ENCODE assay signal across 9 cellular contexts in the genomic region with DNA sequence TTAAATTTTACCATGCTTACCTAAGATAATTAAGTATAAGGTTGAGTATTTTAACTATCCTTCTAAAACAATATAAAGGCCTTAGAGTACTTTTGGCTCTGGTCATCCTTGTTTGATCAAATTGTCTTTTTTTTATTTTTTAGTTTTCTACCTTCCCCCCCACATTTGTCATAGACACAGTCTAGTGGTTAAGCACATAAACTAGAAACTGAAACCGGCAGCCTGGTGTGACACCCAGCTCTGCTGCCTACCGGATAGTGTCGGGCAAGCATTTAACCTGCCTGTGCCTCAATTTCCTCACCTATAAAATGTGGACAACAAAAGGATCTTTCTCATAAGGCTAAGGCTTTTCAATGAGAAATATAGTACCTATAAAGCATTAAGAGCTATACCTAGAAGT. TPM values are rescaled to one million over a fixed set of nuclear protein-coding genes. Genes with fewer than 3 reads are reported as not detected.
DNase-seq lines count a peak whose midpoint lies in the region; ATAC-seq, FAIRE-seq and TF ChIP-seq lines count a peak whose summit lies in the region.
"Had no signal": no experiment of that assay in that cellular context is flagged by ENCODE, and none has a peak within 500 bp of the region (broad histone marks: within the 10 kb centered on the region; RNA-seq: fewer than 3 reads in every experiment).

No MANE protein-coding gene starts in this region.

- H3K4me3 Mint-ChIP-seq in IgD-negative memory B cell = peak overlapping the region; percentile 68 to 91 (median 86)

- no peak for TF ChIP-seq CTCF in right lobe of liver (IDR thresholded peaks at IDR 0.05)
- no peak for TF ChIP-seq CTCF in HepG2 (CRISPR knock-in tag; IDR thresholded peaks at IDR 0.05)

- ATAC-seq in right lobe of liver = peak; percentile 55 to 73 (median 72)
- no peak for ATAC-seq in HepG2

- no peaks in the 10 kb centered on the region for H4K20me1 ChIP-seq in HepG2 (ENCODE audit: insufficient read depth, low read length)

- H3K4me1 ChIP-seq in right lobe of liver (no peaks in the 10 kb centered on the region), HepG2 (ENCODE audit: insufficient read depth, low read length) (peaks cover 44% of the 10 kb centered on the region)

- H3K4me3 ChIP-seq in right lobe of liver (no peak overlapping the region), HepG2 (replicated peaks in 1 of 3; ENCODE audit: insufficient read depth in 1 of 3, low read depth in 2 of 3, low read length in 3 of 3) (no peak overlapping the region)
- H3K4me3 ChIP-seq: SK-N-MC had no signal

- H3K36me3 ChIP-seq in right lobe of liver = no peaks in the 10 kb centered on the region
- H3K36me3 ChIP-seq in HepG2 (replicated peaks in 1 of 2; ENCODE audit: control insufficient read depth in 1 of 2, insufficient read depth in 2 of 2, low read length in 2 of 2) = peaks cover 0 to under 1% of the 10 kb centered on the region in 2 experiments; a peak in 4 of 5 replicates

- DNase-seq in right lobe of liver (no peak), HepG2 (ENCODE audit: low spot score) (no peak), HT-29 (ENCODE audit: low spot score) (no peak), 8988T (no peak), RKO (ENCODE audit: low spot score) (no peak)
- DNase-seq in activated T-cell treated with anti-CD3 and anti-CD28 coated beads, Interleukin-2, amount 50 U/mL, for 48 hours = peak; percentile 55 to 66
- peak; percentile 51 for DNase-seq in stimulated activated CD4-positive, alpha-beta T cell treated with anti-CD3 and anti-CD28 coated beads, Interleukin-4, amount 100 ng/mL, for 1 hour

- no peak for TF ChIP-seq RAD21 in HepG2 (CRISPR knock-in tag; IDR thresholded peaks at IDR 0.05)

- TF ChIP-seq POLR2A in right lobe of liver (IDR thresholded peaks at IDR 0.05) = no peak
- TF ChIP-seq POLR2A in HepG2 (IDR thresholded peaks at IDR 0.05; ENCODE audit: insufficient read depth in 1 of 2, low read depth in 2 of 2, low read length in 2 of 2) = no peak

- intact Hi-C loops in right lobe of liver (cut with DNase I) = no loop called here
- intact Hi-C loops in HepG2 (cut with micrococcal nuclease; ENCODE audit: unreplicated experiment) = no loop called here

- 49% methylated on average over 3 of the region's 3 CpGs for WGBS in right lobe of liver (ENCODE audit: insufficient coverage, low coverage, low lambda C conversion rate, missing lambda C conversion rate)
- WGBS in HepG2 (ENCODE audit: low lambda C conversion rate) = 98% methylated on average over 3 of the region's 3 CpGs

- no peaks in the 10 kb centered on the region for H3K27me3 ChIP-seq in right lobe of liver
- H3K27me3 ChIP-seq in HepG2 (ENCODE audit: control insufficient read depth in 1 of 2, insufficient read depth in 2 of 2, low read length in 2 of 2) = no peaks in the 10 kb centered on the region

- in situ Hi-C loops in HepG2 (cut with HindIII; ENCODE audit: extremely low pct_ligation_motif_present, low pct_unique_long_range_greater_than_20kb) = no loop called here

- no peak for TF ChIP-seq EP300 in HepG2 (IDR thresholded peaks at IDR 0.05; ENCODE audit: low read depth in 2 of 2, low read length in 2 of 2)
- no peak for TF ChIP-seq EP300 in HepG2 (CRISPR knock-in tag; IDR thresholded peaks at IDR 0.05; ENCODE audit: borderline replicate concordance)

- POLR2A ChIA-PET in HepG2 (lab: Yijun Ruan, JAX) = no interaction called here

- no peaks in the 10 kb centered on the region for H3K9me3 Mint-ChIP-seq in IgD-negative memory B cell

- H3K27ac Mint-ChIP-seq in IgD-negative memory B cell = peak overlapping the region; percentile 89 to 99 (median 96)

- no TSS peak for BruUV-seq in HepG2 (replicated peaks; lab: Mats Ljungman, UMichigan)

- no peak overlapping the region for H3K9ac ChIP-seq in HepG2 (ENCODE audit: insufficient read depth, low read depth, low read length)

- no peak for FAIRE-seq in HepG2 (lab: Jason Lieb, UNC)

- no peak overlapping the region for H3K27ac ChIP-seq in right lobe of liver
- no peak overlapping the region for H3K27ac ChIP-seq in HepG2 (ENCODE audit: extremely low read length, insufficient read depth, low read length)
- H3K27ac ChIP-seq: SK-N-MC had no signal

- H3K4me1 Mint-ChIP-seq in IgD-negative memory B cell = peaks cover 52 to 58% (median 55%) of the 10 kb centered on the region in 3 donors

- H3K9me3 ChIP-seq in right lobe of liver (no peaks in the 10 kb centered on the region), HepG2 (ENCODE audit: low read length) (no peaks in the 10 kb centered on the region)

- H3K4me2 ChIP-seq in HepG2 (ENCODE audit: low read depth, low read length) = no peak overlapping the region

- H3K27me3 Mint-ChIP-seq in IgD-negative memory B cell = no peaks in the 10 kb centered on the region

- CTCF ChIA-PET in HepG2 (lab: Yijun Ruan, JAX; ENCODE audit: low intra/inter-chr PET ratio, low total read pairs) = no interaction called here

- H2AFZ ChIP-seq in HepG2 (ENCODE audit: low read length) = no peak overlapping the region

- peaks cover 4% of the 10 kb centered on the region for H3K36me3 Mint-ChIP-seq in IgD-negative memory B cell

- peaks cover 63% of the 10 kb centered on the region for H3K79me2 ChIP-seq in HepG2 (ENCODE audit: insufficient read depth, low read length)

TF ChIP-seq in HepG2, 621 proteins besides CTCF, POLR2A, EP300 and RAD21 (continues in another document):
- TF ChIP-seq, protein P1, sequence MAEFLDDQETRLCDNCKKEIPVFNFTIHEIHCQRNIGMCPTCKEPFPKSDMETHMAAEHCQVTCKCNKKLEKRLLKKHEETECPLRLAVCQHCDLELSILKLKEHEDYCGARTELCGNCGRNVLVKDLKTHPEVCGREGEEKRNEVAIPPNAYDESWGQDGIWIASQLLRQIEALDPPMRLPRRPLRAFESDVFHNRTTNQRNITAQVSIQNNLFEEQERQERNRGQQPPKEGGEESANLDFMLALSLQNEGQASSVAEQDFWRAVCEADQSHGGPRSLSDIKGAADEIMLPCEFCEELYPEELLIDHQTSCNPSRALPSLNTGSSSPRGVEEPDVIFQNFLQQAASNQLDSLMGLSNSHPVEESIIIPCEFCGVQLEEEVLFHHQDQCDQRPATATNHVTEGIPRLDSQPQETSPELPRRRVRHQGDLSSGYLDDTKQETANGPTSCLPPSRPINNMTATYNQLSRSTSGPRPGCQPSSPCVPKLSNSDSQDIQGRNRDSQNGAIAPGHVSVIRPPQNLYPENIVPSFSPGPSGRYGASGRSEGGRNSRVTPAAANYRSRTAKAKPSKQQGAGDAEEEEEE (CRISPR knock-in tag; IDR thresholded peaks at IDR 0.05; ENCODE audit: borderline replicate concordance) = no peak
- TF ChIP-seq PPARG (CRISPR knock-in tag; conservative IDR thresholded peaks at IDR 0.05) (no peak), HDAC6 (IDR thresholded peaks at IDR 0.05; ENCODE audit: low read depth, low read length) (no peak), MBNL3 (CRISPR knock-in tag; conservative IDR thresholded peaks at IDR 0.05) (no peak), ZNF550 (CRISPR knock-in tag; IDR thresholded peaks at IDR 0.05; ENCODE audit: borderline replicate concordance) (no peak), KAT7 (CRISPR knock-in tag; IDR thresholded peaks at IDR 0.05; ENCODE audit: borderline replicate concordance) (no peak)
- TF ChIP-seq, protein P2, sequence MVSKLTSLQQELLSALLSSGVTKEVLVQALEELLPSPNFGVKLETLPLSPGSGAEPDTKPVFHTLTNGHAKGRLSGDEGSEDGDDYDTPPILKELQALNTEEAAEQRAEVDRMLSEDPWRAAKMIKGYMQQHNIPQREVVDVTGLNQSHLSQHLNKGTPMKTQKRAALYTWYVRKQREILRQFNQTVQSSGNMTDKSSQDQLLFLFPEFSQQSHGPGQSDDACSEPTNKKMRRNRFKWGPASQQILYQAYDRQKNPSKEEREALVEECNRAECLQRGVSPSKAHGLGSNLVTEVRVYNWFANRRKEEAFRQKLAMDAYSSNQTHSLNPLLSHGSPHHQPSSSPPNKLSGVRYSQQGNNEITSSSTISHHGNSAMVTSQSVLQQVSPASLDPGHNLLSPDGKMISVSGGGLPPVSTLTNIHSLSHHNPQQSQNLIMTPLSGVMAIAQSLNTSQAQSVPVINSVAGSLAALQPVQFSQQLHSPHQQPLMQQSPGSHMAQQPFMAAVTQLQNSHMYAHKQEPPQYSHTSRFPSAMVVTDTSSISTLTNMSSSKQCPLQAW (CRISPR knock-in tag; IDR thresholded peaks at IDR 0.05) = no peak
- TF ChIP-seq, protein P3, sequence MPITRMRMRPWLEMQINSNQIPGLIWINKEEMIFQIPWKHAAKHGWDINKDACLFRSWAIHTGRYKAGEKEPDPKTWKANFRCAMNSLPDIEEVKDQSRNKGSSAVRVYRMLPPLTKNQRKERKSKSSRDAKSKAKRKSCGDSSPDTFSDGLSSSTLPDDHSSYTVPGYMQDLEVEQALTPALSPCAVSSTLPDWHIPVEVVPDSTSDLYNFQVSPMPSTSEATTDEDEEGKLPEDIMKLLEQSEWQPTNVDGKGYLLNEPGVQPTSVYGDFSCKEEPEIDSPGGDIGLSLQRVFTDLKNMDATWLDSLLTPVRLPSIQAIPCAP (CRISPR knock-in tag; IDR thresholded peaks at IDR 0.05; ENCODE audit: low read depth) = no peak

RNA-seq across cellular contexts. Expression of a gene that starts 21.6 kb away (rescaled TPM):
- 10 to 100 TPM; 27.0 to 42.4 (median 32.3) TPM for total RNA-seq in right lobe of liver
- 122 and 143 TPM in 2 replicates for total RNA-seq in HepG2 (2016; rRNA removed; fragmentation: Illumina TruSeq; extraction: Trizol)
- total RNA-seq in HepG2 (2016; cell fraction: cytosol; rRNA removed; fragmentation: Illumina TruSeq; extraction: Trizol; ENCODE audit: low read depth) = 244 and 275 TPM in 2 replicates
- 121 and 124 TPM in 2 replicates for total RNA-seq in HepG2 (2016; cell fraction: insoluble cytoplasmic fraction; rRNA removed; fragmentation: Illumina TruSeq; extraction: Trizol)
- total RNA-seq in HepG2 (2016; cell fraction: membrane; rRNA removed; fragmentation: Illumina TruSeq; extraction: Trizol) = 358 and 486 TPM in 2 replicates
- total RNA-seq in HepG2 (2016; cell fraction: nucleus; rRNA removed; fragmentation: Illumina TruSeq; extraction: Trizol) = 96.8 and 105 TPM in 2 replicates
- 19.1 and 21.1 TPM in 2 replicates for polyA plus RNA-seq in HepG2 (2011; rRNA removed)
- polyA plus RNA-seq in HepG2 (2011; cell fraction: cytosol; rRNA removed) = 9.7 and 14.3 TPM in 2 replicates
- polyA plus RNA-seq in HepG2 (2011; cell fraction: nucleus; rRNA removed) = 37.4 and 38.9 TPM in 2 replicates
- 13.6 and 14.1 TPM in 2 replicates for polyA plus RNA-seq in HepG2 (2012)
- 1.3 and 1.7 TPM in 2 replicates for polyA plus RNA-seq in HepG2 (2016; cell fraction: cytosol; fragmentation: Illumina TruSeq; extraction: Trizol; ENCODE audit: low read depth)
- polyA plus RNA-seq in HepG2 (2016; cell fraction: insoluble cytoplasmic fraction; fragmentation: Illumina TruSeq; extraction: Trizol; ENCODE audit: low read depth) = 8.7 and 9.3 TPM in 2 replicates
- 2.5 and 3.1 TPM in 2 replicates for polyA plus RNA-seq in HepG2 (2016; cell fraction: membrane; fragmentation: Illumina TruSeq; extraction: Trizol; ENCODE audit: low read depth)
- 17.9 and 19.4 TPM in 2 replicates for polyA plus RNA-seq in HepG2 (2016; cell fraction: nucleus; fragmentation: Illumina TruSeq; extraction: Trizol; ENCODE audit: insufficient read depth, low read depth)
- 41.3 and 139 TPM in 2 replicates for polyA minus RNA-seq in HepG2 (2011; rRNA and poly(A)+ RNA removed; ENCODE audit: low replicate concordance)
- polyA minus RNA-seq in HepG2 (2011; cell fraction: cytosol; rRNA and poly(A)+ RNA removed) = 105 and 136 TPM in 2 replicates
- polyA minus RNA-seq in HepG2 (2011; cell fraction: nucleus; rRNA and poly(A)+ RNA removed) = 153 and 181 TPM in 2 replicates
- 42.3 TPM for polyA plus RNA-seq in IgD-negative memory B cell
- total RNA-seq in HT-29 (2014; rRNA removed; shearing (Covaris generic)) = 31.1 and 39.5 TPM in 2 replicates

Comparison
In these comparisons a context has a peak if more than half of its experiments do, and no peak if none do; other contexts are left out.
1. DNase-seq: peak in activated T-cell treated with anti-CD3 and anti-CD28 coated beads, Interleukin-2, amount 50 U/mL, for 48 hours (2 of 2) and stimulated activated CD4-positive, alpha-beta T cell treated with anti-CD3 and anti-CD28 coated beads, Interleukin-4, amount 100 ng/mL, for 1 hour (single experiment); none in right lobe of liver (0 of 3), HepG2 (single experiment), HT-29 (single experiment), 8988T (single experiment) and RKO (single experiment).